Comparison of ENCODE assay signal across 8 cellular contexts in the genomic region with DNA sequence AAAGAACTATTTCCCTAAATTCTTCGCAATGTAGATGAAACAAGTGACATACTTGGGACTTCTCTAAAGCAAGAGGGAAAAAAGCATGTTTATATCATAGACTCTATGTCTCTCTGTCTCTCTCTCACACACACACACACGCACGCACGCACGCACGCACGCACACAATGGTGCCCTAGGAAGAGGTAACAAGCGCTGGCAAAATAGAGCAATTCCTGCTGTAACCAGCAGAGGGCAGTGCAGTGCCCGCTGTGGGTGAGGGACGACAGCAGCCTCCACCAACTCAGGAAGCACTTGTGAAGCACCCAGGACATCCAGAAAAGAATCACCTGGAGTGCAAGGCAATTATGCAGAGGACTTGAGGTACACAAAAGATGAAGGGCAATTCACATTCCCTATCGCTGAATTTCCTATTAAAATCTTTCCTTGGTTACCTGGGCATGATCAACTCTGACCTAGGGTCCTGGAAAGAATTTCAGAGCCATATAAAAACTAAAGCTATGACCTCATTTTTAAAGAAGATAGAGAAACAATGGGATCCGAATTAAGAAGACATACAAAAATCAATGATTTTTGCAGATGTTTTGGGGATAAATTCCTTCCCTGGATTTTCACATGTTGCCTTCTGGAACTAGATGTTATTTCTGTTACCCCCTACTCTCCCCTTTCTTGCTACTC.
A peak's percentile ranks its signal among the peaks of the same experiment; 100 is the strongest.
DNase-seq lines count a peak whose midpoint lies in the region; ATAC-seq and TF ChIP-seq lines count a peak whose summit lies in the region.

No MANE protein-coding gene starts in this region.

- POLR2A ChIA-PET in activated naive CD8-positive, alpha-beta T cell treated with anti-CD3 and anti-CD28 coated beads, Interleukin-2, amount 10 ng/mL, durations not matched to agents 7 days and 5 days (lab: Charles Lee) = no interaction called here

- H3K4me3 ChIP-seq in SJCRH30 = no peak overlapping the region
- peak overlapping the region; percentile 32 for H3K4me3 ChIP-seq in smooth muscle cell

- no peak overlapping the region for H2AK5ac ChIP-seq in H9 (ENCODE audit: insufficient read length, low read length)

- TF ChIP-seq CTCF in GM12874 (IDR thresholded peaks at IDR 0.05; ENCODE audit: insufficient read depth, low read depth, low read length) (peak; percentile 91), H9 (conservative IDR thresholded peaks at IDR 0.05) (peak; percentile 94), LNCAP (IDR thresholded peaks at IDR 0.05) (peak; percentile 93), smooth muscle cell (IDR thresholded peaks at IDR 0.05; ENCODE audit: borderline replicate concordance, insufficient read depth, poor library complexity, severe bottlenecking) (peak; percentile 88)

- no peak overlapping the region for H4K5ac ChIP-seq in H9 (ENCODE audit: insufficient read length, low read depth, low read length)

- H3K9ac ChIP-seq in H9 (ENCODE audit: extremely low read depth, insufficient read length, low read length) (no peak overlapping the region), smooth muscle cell (ENCODE audit: low read depth) (no peak overlapping the region)

- no peaks in the 10 kb centered on the region for H3K79me1 ChIP-seq in H9 (ENCODE audit: insufficient read depth, low read depth, low read length, poor library complexity, severe bottlenecking)

- DNase-seq in H9 (peak; percentile 89), SJCRH30 (peak; percentile 47 to 73), hepatic stellate cell (ENCODE audit: low spot score) (peak; percentile 34), smooth muscle cell (lab: John Stamatoyannopoulos, UW; ENCODE audit: unreplicated experiment) (peak; percentile 14), epidermal melanocyte (ENCODE audit: insufficient read length, low spot score) (no peak)
- peak; percentile 70 for DNase-seq in activated naive CD8-positive, alpha-beta T cell treated with anti-CD3 and anti-CD28 coated beads, Interleukin-2, amount 10 ng/mL, durations not matched to agents 7 days and 5 days

- H3K4me2 ChIP-seq in H9 (ENCODE audit: insufficient read depth, insufficient read length, low read length) = no peak overlapping the region
- H3K4me2 ChIP-seq in smooth muscle cell = peak overlapping the region; percentile 67

- H2BK20ac ChIP-seq in H9 (ENCODE audit: low read depth, low read length, poor library complexity, severe bottlenecking) = no peak overlapping the region

- no peaks in the 10 kb centered on the region for H3F3A ChIP-seq in smooth muscle cell (ENCODE audit: low read depth)

- no peak overlapping the region for H2BK15ac ChIP-seq in H9 (ENCODE audit: low read depth, low read length)

- no peak overlapping the region for H3T11ph ChIP-seq in H9 (ENCODE audit: low read length)

- H3K79me2 ChIP-seq in H9 (ENCODE audit: insufficient read depth, low read length) = no peaks in the 10 kb centered on the region
- no peaks in the 10 kb centered on the region for H3K79me2 ChIP-seq in smooth muscle cell (ENCODE audit: low read depth)

- H2BK120ac ChIP-seq in H9 (ENCODE audit: low read depth, low read length, poor library complexity, severe bottlenecking) = no peak overlapping the region

- H4K20me1 ChIP-seq in H9 (ENCODE audit: control insufficient read depth, insufficient read depth, insufficient read length) (no peaks in the 10 kb centered on the region), smooth muscle cell (ENCODE audit: low read depth) (no peaks in the 10 kb centered on the region)

- H3K14ac ChIP-seq in H9 (ENCODE audit: insufficient read depth, low read length) = no peak overlapping the region

- H3K4me1 ChIP-seq in H9 (ENCODE audit: insufficient read depth, low read length) (0 out of 2 replicates have a peak, but pooled peaks cover 2% of the 10 kb centered on the region), SJCRH30 (no peaks in the 10 kb centered on the region), smooth muscle cell (ENCODE audit: low read depth) (peaks cover 15% of the 10 kb centered on the region)

- H3K27ac Mint-ChIP-seq in H9 = no peak overlapping the region
- H3K27ac Mint-ChIP-seq in activated naive CD8-positive, alpha-beta T cell treated with anti-CD3 and anti-CD28 coated beads, Interleukin-2, amount 10 ng/mL, durations not matched to agents 7 days and 5 days = no peak overlapping the region

- no CpG with 5 or more reads among the region's 12 CpGs for WGBS in H9 (ENCODE audit: extremely low coverage, insufficient read length, low lambda C conversion rate)
- WGBS in smooth muscle cell (ENCODE audit: low lambda C conversion rate) = 16% methylated on average over 12 of the region's 12 CpGs

- H3K56ac ChIP-seq in H9 (ENCODE audit: insufficient read length, low read depth, low read length) = no peak overlapping the region

- peak; percentile 70 for ATAC-seq in activated naive CD8-positive, alpha-beta T cell treated with anti-CD3 and anti-CD28 coated beads, Interleukin-2, amount 10 ng/mL, durations not matched to agents 7 days and 5 days (ENCODE audit: low read depth)

- peaks cover 10% of the 10 kb centered on the region in 2 experiments for H3K4me1 Mint-ChIP-seq in H9
- H3K4me1 Mint-ChIP-seq in activated naive CD8-positive, alpha-beta T cell treated with anti-CD3 and anti-CD28 coated beads, Interleukin-2, amount 10 ng/mL, durations not matched to agents 7 days and 5 days = peaks cover 9% of the 10 kb centered on the region

- H2AFZ ChIP-seq in H9 (ENCODE audit: low read length) (no peak overlapping the region), smooth muscle cell (ENCODE audit: low read depth) (peak overlapping the region; percentile 83)

- no peaks in the 10 kb centered on the region for H3K36me3 Mint-ChIP-seq in H9 (ENCODE audit: insufficient read depth in 1 of 3, low read depth in 3 of 3)
- H3K36me3 Mint-ChIP-seq in activated naive CD8-positive, alpha-beta T cell treated with anti-CD3 and anti-CD28 coated beads, Interleukin-2, amount 10 ng/mL, durations not matched to agents 7 days and 5 days = no peaks in the 10 kb centered on the region

- no peaks in the 10 kb centered on the region for H3K9me3 Mint-ChIP-seq in H9
- H3K9me3 Mint-ChIP-seq in activated naive CD8-positive, alpha-beta T cell treated with anti-CD3 and anti-CD28 coated beads, Interleukin-2, amount 10 ng/mL, durations not matched to agents 7 days and 5 days = no peaks in the 10 kb centered on the region

- H3K36me3 ChIP-seq in SJCRH30 = no peaks in the 10 kb centered on the region
- H3K36me3 ChIP-seq in smooth muscle cell (ENCODE audit: low read depth) = no peaks in the 10 kb centered on the region

- no peaks in the 10 kb centered on the region for H3K27me3 ChIP-seq in H9 (ENCODE audit: insufficient read depth, low read length)
- H3K27me3 ChIP-seq in SJCRH30 = no peaks in the 10 kb centered on the region
- no peaks in the 10 kb centered on the region for H3K27me3 ChIP-seq in smooth muscle cell (ENCODE audit: low read depth)

- no peaks in the 10 kb centered on the region for H3K23me2 ChIP-seq in H9 (ENCODE audit: insufficient read length, low read depth, low read length, poor library complexity, severe bottlenecking)

- no peak overlapping the region for H3K18ac ChIP-seq in H9 (ENCODE audit: insufficient read length, low read depth, low read length)

- H3K4me3 Mint-ChIP-seq in H9 = no peak overlapping the region
- no peak overlapping the region for H3K4me3 Mint-ChIP-seq in activated naive CD8-positive, alpha-beta T cell treated with anti-CD3 and anti-CD28 coated beads, Interleukin-2, amount 10 ng/mL, durations not matched to agents 7 days and 5 days

- H3K23ac ChIP-seq in H9 (ENCODE audit: insufficient read length, low read depth, low read length) = no peak overlapping the region

- H3K27ac ChIP-seq in H9 (ENCODE audit: insufficient read length, low read depth, low read length) = no peak overlapping the region
- no peak overlapping the region for H3K27ac ChIP-seq in SJCRH30
- no peak overlapping the region for H3K27ac ChIP-seq in smooth muscle cell (ENCODE audit: low read depth)

- H3K4ac ChIP-seq in H9 (ENCODE audit: low read depth, low read length) = no peak overlapping the region

- H2BK5ac ChIP-seq in H9 (ENCODE audit: insufficient read length, low read length) = no peak overlapping the region

- H3K9me3 ChIP-seq in H9 (ENCODE audit: control insufficient read depth, low read depth, low read length) (no peaks in the 10 kb centered on the region), SJCRH30 (replicated peaks) (no peaks in the 10 kb centered on the region), smooth muscle cell (replicated peaks; ENCODE audit: low read depth) (no peaks in the 10 kb centered on the region)

- no peak overlapping the region for H4K8ac ChIP-seq in H9 (replicated peaks; ENCODE audit: insufficient read length, low read depth, low read length)

- H2BK12ac ChIP-seq in H9 (ENCODE audit: insufficient read length, low read depth, low read length) = no peak overlapping the region

- no peaks in the 10 kb centered on the region for H3K27me3 Mint-ChIP-seq in H9 (ENCODE audit: low read depth)
- peaks cover 5% of the 10 kb centered on the region for H3K27me3 Mint-ChIP-seq in activated naive CD8-positive, alpha-beta T cell treated with anti-CD3 and anti-CD28 coated beads, Interleukin-2, amount 10 ng/mL, durations not matched to agents 7 days and 5 days

- no peak overlapping the region for H4K91ac ChIP-seq in H9 (ENCODE audit: insufficient read length, low read depth, low read length)
